Comparison of ENCODE assay signal across 1 cellular context in the genomic region with DNA sequence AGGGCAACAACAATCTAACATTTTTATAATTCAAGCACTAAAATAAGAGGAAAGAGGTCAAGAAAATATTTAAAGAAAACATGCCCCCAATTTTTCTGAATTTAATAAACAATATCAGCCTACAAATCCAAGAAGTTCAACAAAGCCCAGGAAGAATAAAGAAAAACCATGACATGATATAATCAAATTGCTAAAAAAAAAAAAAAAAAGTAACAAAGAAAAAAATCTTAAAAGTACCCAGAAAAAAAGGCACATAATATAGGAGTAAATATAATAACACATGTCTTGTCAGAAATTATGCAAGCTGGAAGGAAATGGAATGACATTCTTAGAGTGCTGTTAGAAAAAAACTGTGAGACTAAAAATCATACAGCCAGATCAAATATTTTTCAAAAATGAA.
A peak's percentile ranks its signal among the peaks of the same experiment; 100 is the strongest.
TF ChIP-seq lines count a peak whose summit lies in the region.

No MANE protein-coding gene starts in this region.

TF ChIP-seq in K562, 482 proteins besides CTCF, POLR2A, EP300 and RAD21:
- TF ChIP-seq, protein P1, sequence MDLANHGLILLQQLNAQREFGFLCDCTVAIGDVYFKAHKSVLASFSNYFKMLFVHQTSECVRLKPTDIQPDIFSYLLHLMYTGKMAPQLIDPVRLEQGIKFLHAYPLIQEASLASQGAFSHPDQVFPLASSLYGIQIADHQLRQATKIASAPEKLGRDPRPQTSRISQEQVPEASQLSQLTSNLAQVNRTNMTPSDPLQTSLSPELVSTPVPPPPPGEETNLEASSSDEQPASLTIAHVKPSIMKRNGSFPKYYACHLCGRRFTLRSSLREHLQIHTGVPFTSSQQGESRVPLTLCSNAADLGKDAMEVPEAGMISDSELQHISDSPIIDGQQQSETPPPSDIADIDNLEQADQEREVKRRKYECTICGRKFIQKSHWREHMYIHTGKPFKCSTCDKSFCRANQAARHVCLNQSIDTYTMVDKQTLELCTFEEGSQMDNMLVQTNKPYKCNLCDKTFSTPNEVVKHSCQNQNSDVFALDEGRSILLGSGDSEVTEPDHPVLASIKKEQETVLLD (IDR thresholded peaks at IDR 0.05), result no peak
- TF ChIP-seq FOXA1 (IDR thresholded peaks at IDR 0.05; ENCODE audit: borderline replicate concordance) (no peak), YY1 (IDR thresholded peaks at IDR 0.05; ENCODE audit: borderline replicate concordance in 1 of 3, control insufficient read depth in 1 of 3, extremely low read depth in 1 of 3, insufficient read depth in 3 of 3, insufficient read length in 1 of 3, insufficient replicate concordance in 2 of 3, low read depth in 1 of 3, low read length in 2 of 3) (no peak), MYBL2 (IDR thresholded peaks at IDR 0.05; ENCODE audit: low read depth) (no peak), MYBL2 (CRISPR knock-in tag; IDR thresholded peaks at IDR 0.05; ENCODE audit: borderline replicate concordance) (no peak), MCM7 (IDR thresholded peaks at IDR 0.05) (no peak), TRIM24 (IDR thresholded peaks at IDR 0.05) (peak; percentile 37 to 61; a peak in 1 of 4 replicates), TAF9B (IDR thresholded peaks at IDR 0.05; ENCODE audit: partially characterized antibody) (peak; percentile 1), ZNF12 (CRISPR knock-in tag; IDR thresholded peaks at IDR 0.05) (no peak), CBX3 (IDR thresholded peaks at IDR 0.05; ENCODE audit: borderline replicate concordance in 1 of 2, low read length in 2 of 2) (peak in 1 of 2 experiments; percentile 41; a peak in 1 of 3 replicates), BDP1 (IDR thresholded peaks at IDR 0.05; ENCODE audit: insufficient read depth, insufficient read length) (no peak), JUN (IDR thresholded peaks at IDR 0.05; ENCODE audit: borderline replicate concordance, low read depth, low read length) (no peak), JUN (CRISPR knock-in tag; IDR thresholded peaks at IDR 0.05; ENCODE audit: borderline replicate concordance) (no peak), OTX1 (CRISPR knock-in tag; IDR thresholded peaks at IDR 0.05) (no peak), NR4A1 (CRISPR knock-in tag; IDR thresholded peaks at IDR 0.05) (no peak), NR4A1 (tag; IDR thresholded peaks at IDR 0.05) (no peak), ZNF583 (CRISPR knock-in tag; IDR thresholded peaks at IDR 0.05) (no peak), CEBPG (CRISPR knock-in tag; IDR thresholded peaks at IDR 0.05) (no peak), CEBPG (tag; conservative IDR thresholded peaks at IDR 0.05 in 1 of 2, IDR thresholded peaks at IDR 0.05 in 1 of 2) (no peak), TRIM28 (IDR thresholded peaks at IDR 0.05) (peak; percentile 53; the same call in 1 of the 2 replicates), ZNF140 (CRISPR knock-in tag; IDR thresholded peaks at IDR 0.05) (no peak), E2F3 (CRISPR knock-in tag; IDR thresholded peaks at IDR 0.05) (no peak), PPARD (CRISPR knock-in tag; IDR thresholded peaks at IDR 0.05) (no peak), ZNF133 (CRISPR knock-in tag; IDR thresholded peaks at IDR 0.05) (no peak), CHD1 (IDR thresholded peaks at IDR 0.05; ENCODE audit: low read length) (no peak), MAFG (tag; conservative IDR thresholded peaks at IDR 0.05) (no peak), ZBTB7A (IDR thresholded peaks at IDR 0.05; ENCODE audit: borderline replicate concordance, control insufficient read depth, low read depth, low read length) (no peak), SNRNP70 (optimal IDR thresholded peaks at IDR 0.05; ENCODE audit: low read depth, low read length) (no peak), ZSCAN32 (CRISPR knock-in tag; IDR thresholded peaks at IDR 0.05) (no peak), ATF7 (IDR thresholded peaks at IDR 0.05) (no peak)
- TF ChIP-seq, protein P2, sequence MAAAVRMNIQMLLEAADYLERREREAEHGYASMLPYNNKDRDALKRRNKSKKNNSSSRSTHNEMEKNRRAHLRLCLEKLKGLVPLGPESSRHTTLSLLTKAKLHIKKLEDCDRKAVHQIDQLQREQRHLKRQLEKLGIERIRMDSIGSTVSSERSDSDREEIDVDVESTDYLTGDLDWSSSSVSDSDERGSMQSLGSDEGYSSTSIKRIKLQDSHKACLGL (CRISPR knock-in tag; IDR thresholded peaks at IDR 0.05; ENCODE audit: borderline replicate concordance, poor library complexity, severe bottlenecking), result no peak
- TF ChIP-seq, protein P3, sequence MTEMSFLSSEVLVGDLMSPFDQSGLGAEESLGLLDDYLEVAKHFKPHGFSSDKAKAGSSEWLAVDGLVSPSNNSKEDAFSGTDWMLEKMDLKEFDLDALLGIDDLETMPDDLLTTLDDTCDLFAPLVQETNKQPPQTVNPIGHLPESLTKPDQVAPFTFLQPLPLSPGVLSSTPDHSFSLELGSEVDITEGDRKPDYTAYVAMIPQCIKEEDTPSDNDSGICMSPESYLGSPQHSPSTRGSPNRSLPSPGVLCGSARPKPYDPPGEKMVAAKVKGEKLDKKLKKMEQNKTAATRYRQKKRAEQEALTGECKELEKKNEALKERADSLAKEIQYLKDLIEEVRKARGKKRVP (CRISPR knock-in tag; IDR thresholded peaks at IDR 0.05), result no peak
- TF ChIP-seq, protein P4, sequence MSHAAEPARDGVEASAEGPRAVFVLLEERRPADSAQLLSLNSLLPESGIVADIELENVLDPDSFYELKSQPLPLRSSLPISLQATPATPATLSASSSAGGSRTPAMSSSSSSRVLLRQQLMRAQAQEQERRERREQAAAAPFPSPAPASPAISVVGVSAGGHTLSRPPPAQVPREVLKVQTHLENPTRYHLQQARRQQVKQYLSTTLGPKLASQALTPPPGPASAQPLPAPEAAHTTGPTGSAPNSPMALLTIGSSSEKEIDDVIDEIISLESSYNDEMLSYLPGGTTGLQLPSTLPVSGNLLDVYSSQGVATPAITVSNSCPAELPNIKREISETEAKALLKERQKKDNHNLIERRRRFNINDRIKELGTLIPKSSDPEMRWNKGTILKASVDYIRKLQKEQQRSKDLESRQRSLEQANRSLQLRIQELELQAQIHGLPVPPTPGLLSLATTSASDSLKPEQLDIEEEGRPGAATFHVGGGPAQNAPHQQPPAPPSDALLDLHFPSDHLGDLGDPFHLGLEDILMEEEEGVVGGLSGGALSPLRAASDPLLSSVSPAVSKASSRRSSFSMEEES (CRISPR knock-in tag; IDR thresholded peaks at IDR 0.05), result no peak
- TF ChIP-seq, protein P5, sequence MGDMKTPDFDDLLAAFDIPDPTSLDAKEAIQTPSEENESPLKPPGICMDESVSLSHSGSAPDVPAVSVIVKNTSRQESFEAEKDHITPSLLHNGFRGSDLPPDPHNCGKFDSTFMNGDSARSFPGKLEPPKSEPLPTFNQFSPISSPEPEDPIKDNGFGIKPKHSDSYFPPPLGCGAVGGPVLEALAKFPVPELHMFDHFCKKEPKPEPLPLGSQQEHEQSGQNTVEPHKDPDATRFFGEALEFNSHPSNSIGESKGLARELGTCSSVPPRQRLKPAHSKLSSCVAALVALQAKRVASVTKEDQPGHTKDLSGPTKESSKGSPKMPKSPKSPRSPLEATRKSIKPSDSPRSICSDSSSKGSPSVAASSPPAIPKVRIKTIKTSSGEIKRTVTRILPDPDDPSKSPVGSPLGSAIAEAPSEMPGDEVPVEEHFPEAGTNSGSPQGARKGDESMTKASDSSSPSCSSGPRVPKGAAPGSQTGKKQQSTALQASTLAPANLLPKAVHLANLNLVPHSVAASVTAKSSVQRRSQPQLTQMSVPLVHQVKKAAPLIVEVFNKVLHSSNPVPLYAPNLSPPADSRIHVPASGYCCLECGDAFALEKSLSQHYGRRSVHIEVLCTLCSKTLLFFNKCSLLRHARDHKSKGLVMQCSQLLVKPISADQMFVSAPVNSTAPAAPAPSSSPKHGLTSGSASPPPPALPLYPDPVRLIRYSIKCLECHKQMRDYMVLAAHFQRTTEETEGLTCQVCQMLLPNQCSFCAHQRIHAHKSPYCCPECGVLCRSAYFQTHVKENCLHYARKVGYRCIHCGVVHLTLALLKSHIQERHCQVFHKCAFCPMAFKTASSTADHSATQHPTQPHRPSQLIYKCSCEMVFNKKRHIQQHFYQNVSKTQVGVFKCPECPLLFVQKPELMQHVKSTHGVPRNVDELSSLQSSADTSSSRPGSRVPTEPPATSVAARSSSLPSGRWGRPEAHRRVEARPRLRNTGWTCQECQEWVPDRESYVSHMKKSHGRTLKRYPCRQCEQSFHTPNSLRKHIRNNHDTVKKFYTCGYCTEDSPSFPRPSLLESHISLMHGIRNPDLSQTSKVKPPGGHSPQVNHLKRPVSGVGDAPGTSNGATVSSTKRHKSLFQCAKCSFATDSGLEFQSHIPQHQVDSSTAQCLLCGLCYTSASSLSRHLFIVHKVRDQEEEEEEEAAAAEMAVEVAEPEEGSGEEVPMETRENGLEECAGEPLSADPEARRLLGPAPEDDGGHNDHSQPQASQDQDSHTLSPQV (IDR thresholded peaks at IDR 0.05), result no peak
- TF ChIP-seq, protein P6, sequence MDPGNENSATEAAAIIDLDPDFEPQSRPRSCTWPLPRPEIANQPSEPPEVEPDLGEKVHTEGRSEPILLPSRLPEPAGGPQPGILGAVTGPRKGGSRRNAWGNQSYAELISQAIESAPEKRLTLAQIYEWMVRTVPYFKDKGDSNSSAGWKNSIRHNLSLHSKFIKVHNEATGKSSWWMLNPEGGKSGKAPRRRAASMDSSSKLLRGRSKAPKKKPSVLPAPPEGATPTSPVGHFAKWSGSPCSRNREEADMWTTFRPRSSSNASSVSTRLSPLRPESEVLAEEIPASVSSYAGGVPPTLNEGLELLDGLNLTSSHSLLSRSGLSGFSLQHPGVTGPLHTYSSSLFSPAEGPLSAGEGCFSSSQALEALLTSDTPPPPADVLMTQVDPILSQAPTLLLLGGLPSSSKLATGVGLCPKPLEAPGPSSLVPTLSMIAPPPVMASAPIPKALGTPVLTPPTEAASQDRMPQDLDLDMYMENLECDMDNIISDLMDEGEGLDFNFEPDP (CRISPR knock-in tag; IDR thresholded peaks at IDR 0.05), result no peak
- TF ChIP-seq, protein P7, sequence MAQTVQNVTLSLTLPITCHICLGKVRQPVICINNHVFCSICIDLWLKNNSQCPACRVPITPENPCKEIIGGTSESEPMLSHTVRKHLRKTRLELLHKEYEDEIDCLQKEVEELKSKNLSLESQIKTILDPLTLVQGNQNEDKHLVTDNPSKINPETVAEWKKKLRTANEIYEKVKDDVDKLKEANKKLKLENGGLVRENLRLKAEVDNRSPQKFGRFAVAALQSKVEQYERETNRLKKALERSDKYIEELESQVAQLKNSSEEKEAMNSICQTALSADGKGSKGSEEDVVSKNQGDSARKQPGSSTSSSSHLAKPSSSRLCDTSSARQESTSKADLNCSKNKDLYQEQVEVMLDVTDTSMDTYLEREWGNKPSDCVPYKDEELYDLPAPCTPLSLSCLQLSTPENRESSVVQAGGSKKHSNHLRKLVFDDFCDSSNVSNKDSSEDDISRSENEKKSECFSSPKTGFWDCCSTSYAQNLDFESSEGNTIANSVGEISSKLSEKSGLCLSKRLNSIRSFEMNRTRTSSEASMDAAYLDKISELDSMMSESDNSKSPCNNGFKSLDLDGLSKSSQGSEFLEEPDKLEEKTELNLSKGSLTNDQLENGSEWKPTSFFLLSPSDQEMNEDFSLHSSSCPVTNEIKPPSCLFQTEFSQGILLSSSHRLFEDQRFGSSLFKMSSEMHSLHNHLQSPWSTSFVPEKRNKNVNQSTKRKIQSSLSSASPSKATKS (CRISPR knock-in tag; IDR thresholded peaks at IDR 0.05), result no peak
- TF ChIP-seq, protein P8, sequence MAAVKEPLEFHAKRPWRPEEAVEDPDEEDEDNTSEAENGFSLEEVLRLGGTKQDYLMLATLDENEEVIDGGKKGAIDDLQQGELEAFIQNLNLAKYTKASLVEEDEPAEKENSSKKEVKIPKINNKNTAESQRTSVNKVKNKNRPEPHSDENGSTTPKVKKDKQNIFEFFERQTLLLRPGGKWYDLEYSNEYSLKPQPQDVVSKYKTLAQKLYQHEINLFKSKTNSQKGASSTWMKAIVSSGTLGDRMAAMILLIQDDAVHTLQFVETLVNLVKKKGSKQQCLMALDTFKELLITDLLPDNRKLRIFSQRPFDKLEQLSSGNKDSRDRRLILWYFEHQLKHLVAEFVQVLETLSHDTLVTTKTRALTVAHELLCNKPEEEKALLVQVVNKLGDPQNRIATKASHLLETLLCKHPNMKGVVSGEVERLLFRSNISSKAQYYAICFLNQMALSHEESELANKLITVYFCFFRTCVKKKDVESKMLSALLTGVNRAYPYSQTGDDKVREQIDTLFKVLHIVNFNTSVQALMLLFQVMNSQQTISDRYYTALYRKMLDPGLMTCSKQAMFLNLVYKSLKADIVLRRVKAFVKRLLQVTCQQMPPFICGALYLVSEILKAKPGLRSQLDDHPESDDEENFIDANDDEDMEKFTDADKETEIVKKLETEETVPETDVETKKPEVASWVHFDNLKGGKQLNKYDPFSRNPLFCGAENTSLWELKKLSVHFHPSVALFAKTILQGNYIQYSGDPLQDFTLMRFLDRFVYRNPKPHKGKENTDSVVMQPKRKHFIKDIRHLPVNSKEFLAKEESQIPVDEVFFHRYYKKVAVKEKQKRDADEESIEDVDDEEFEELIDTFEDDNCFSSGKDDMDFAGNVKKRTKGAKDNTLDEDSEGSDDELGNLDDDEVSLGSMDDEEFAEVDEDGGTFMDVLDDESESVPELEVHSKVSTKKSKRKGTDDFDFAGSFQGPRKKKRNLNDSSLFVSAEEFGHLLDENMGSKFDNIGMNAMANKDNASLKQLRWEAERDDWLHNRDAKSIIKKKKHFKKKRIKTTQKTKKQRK (IDR thresholded peaks at IDR 0.05; ENCODE audit: borderline replicate concordance, low read depth, low read length), result no peak
- TF ChIP-seq, protein P9, sequence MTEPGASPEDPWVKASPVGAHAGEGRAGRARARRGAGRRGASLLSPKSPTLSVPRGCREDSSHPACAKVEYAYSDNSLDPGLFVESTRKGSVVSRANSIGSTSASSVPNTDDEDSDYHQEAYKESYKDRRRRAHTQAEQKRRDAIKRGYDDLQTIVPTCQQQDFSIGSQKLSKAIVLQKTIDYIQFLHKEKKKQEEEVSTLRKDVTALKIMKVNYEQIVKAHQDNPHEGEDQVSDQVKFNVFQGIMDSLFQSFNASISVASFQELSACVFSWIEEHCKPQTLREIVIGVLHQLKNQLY (CRISPR knock-in tag; conservative IDR thresholded peaks at IDR 0.05), result no peak
